In genomic region chr4:70531981-70532380, GRCh38 we compare ENCODE assay signal across 12 cellular contexts.
DNase-seq lines count a peak whose midpoint lies in the region; ATAC-seq and TF ChIP-seq lines count a peak whose summit lies in the region.
"Had no signal": no experiment of that assay in that cellular context is flagged by ENCODE, and none has a peak within 500 bp of the region (broad histone marks: within the 10 kb centered on the region; RNA-seq: fewer than 3 reads in every experiment).

No MANE protein-coding gene starts in this region.

- H3K4me1 Mint-ChIP-seq in nephron progenitor cell, result no peaks in the 10 kb centered on the region
- H3K4me1 Mint-ChIP-seq: T-cell had no signal

- H3K4me3 Mint-ChIP-seq in nephron progenitor cell, result no peak overlapping the region
- H3K4me3 Mint-ChIP-seq: T-cell had no signal

- peak; percentile 5 for DNase-seq in choroid plexus epithelial cell (ENCODE audit: low read depth)
- DNase-seq in superior temporal gyrus (ENCODE audit: extremely low spot score), result no peak
- DNase-seq in cerebellar cortex (ENCODE audit: low spot score), result no peak
- no peak for DNase-seq in nephron progenitor cell
- no peak for DNase-seq in NCI-H146 (lab: John Stamatoyannopoulos, UW)
- DNase-seq: Calu3; NCI-H2081; stimulated activated CD4-positive, alpha-beta T cell treated with anti-CD3 and anti-CD28 coated beads, Interleukin-12 subunit alpha, Interleukin-12 subunit beta, amount 100 ng/mL, for 4 hours; T-cell had no signal

- no peaks in the 10 kb centered on the region for H3K9me3 Mint-ChIP-seq in nephron progenitor cell
- H3K9me3 Mint-ChIP-seq: T-cell had no signal

- no peak overlapping the region for H3K27ac Mint-ChIP-seq in nephron progenitor cell
- H3K27ac Mint-ChIP-seq: T-cell had no signal

- ATAC-seq in GM21526 (IDR thresholded peaks at IDR 0.05; ENCODE audit: low FRiP score, unreplicated experiment) (peak; percentile 95), HG03280 (IDR thresholded peaks at IDR 0.05; ENCODE audit: unreplicated experiment) (peak; percentile 88)
- ATAC-seq: T-cell had no signal

- TF ChIP-seq CTCF in GM12875 (IDR thresholded peaks at IDR 0.05; ENCODE audit: borderline replicate concordance, insufficient read depth, low read depth, low read length) (peak; percentile 27; the same call in 1 of the 2 replicates), choroid plexus epithelial cell (conservative IDR thresholded peaks at IDR 0.05; ENCODE audit: low read depth, low read length) (no peak), nephron progenitor cell (IDR thresholded peaks at IDR 0.05) (no peak)

- H3K27me3 Mint-ChIP-seq in nephron progenitor cell (ENCODE audit: low read depth, poor library complexity), result no peaks in the 10 kb centered on the region

- no peaks in the 10 kb centered on the region for H3K36me3 Mint-ChIP-seq in nephron progenitor cell (ENCODE audit: low read depth)
- H3K36me3 Mint-ChIP-seq: T-cell had no signal

- H3K4me3 ChIP-seq in GM12875 (ENCODE audit: low read depth, low read length), result no peak overlapping the region
- H3K4me3 ChIP-seq in choroid plexus epithelial cell (ENCODE audit: low read depth, low read length), result no peak overlapping the region
